Comparison of ENCODE assay signal across 26 cellular contexts in the genomic region with DNA sequence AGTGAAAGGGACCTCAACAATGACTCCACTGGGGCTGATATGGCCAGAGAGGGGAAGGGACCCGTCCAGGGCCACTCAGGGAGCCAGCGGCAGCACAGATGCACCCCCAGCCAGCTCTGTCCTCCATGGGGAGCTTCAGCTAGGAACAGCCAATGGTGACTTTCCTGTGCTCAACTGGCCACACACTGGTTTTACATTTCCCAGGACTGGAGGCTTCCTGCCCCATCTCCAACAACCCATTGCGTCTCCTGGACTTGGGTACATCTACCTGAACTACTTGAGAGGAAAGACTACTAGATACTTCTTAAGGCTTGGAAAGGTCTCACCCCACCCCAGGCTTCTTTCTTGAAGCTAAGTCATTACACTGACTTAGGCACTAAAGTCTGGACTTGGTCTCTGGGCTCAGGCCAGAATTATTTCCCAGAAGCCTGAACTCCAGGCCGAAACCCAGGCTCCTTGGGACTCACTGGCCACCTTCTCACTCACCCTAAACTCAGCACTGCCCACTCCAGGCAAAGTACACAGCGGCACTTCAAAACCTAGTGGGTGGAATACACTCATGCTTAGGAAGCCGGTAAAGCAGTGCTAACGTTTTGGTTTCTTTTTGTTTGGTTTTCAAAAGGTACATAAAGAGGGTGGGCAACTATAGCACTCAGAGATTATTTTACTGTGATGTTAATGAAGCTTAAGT. TPM values are rescaled to one million over a fixed set of nuclear protein-coding genes. Genes with fewer than 3 reads are reported as not detected.
DNase-seq lines count a peak whose midpoint lies in the region; ATAC-seq, FAIRE-seq and TF ChIP-seq lines count a peak whose summit lies in the region.
"Had no signal": no experiment of that assay in that cellular context is flagged by ENCODE, and none has a peak within 500 bp of the region (broad histone marks: within the 10 kb centered on the region; RNA-seq: fewer than 3 reads in every experiment).

No MANE protein-coding gene starts in this region.

- no peak for TF ChIP-seq POLR2A in HepG2 (IDR thresholded peaks at IDR 0.05; ENCODE audit: insufficient read depth in 1 of 2, low read depth in 2 of 2, low read length in 2 of 2)

- H3K4me1 Mint-ChIP-seq in activated T-helper 17 cell treated with anti-CD3 and anti-CD28 coated beads, Interleukin-2, amount 50 U/mL, for 72 hours, result peaks cover 4% of the 10 kb centered on the region

- TF ChIP-seq EP300 in HepG2 (IDR thresholded peaks at IDR 0.05; ENCODE audit: low read depth in 2 of 2, low read length in 2 of 2) (no peak), HepG2 (CRISPR knock-in tag; IDR thresholded peaks at IDR 0.05; ENCODE audit: borderline replicate concordance) (no peak)

- H3K9me3 ChIP-seq in HepG2 (ENCODE audit: low read length) (no peaks in the 10 kb centered on the region), thoracic aorta (no peaks in the 10 kb centered on the region), PC-3 (ENCODE audit: low read length) (no peaks in the 10 kb centered on the region)
- H3K9me3 ChIP-seq: psoas muscle had no signal

- H3K9ac ChIP-seq in HepG2 (ENCODE audit: insufficient read depth, low read depth, low read length), result no peak overlapping the region
- no peak overlapping the region for H3K9ac ChIP-seq in PC-3 (ENCODE audit: low read length)

- DNase-seq in NCI-H2171 treated with DMSO at 0.1 percent for 48 hours (lab: John Stamatoyannopoulos, UW) (peak; percentile 55), NCI-H2171 (lab: John Stamatoyannopoulos, UW) (no peak), HepG2 (ENCODE audit: low spot score) (no peak), thoracic aorta (ENCODE audit: low spot score) (no peak), PC-3 (no peak)
- DNase-seq: activated CD4-positive, alpha-beta T cell treated with anti-CD3 and anti-CD28 coated beads, Interleukin-2, amount 50 U/mL, for 48 hours; activated naive CD4-positive, alpha-beta T cell; hippocampal formation; MM.1S; naive thymus-derived CD4-positive, alpha-beta T cell; NCI-H187; NCI-H526; psoas muscle; SHP77 treated with DMSO at 0.1 percent for 48 hours; small intestine; stimulated activated CD4-positive, alpha-beta T cell treated with anti-CD3 and anti-CD28 coated beads, Interleukin-2, amount 100 ng/mL, for 48 hours; stimulated activated naive CD8-positive, alpha-beta T cell treated with anti-CD3 and anti-CD28 coated beads, Interleukin-15, amount 100 ng/mL, for 72 hours had no signal

- H3K4me3 ChIP-seq in HepG2 (replicated peaks in 1 of 3; ENCODE audit: insufficient read depth in 1 of 3, low read depth in 2 of 3, low read length in 3 of 3) (no peak overlapping the region), thoracic aorta (peak overlapping the region; percentile 77), PC-3 (ENCODE audit: low read length) (no peak overlapping the region)
- H3K4me3 ChIP-seq: psoas muscle had no signal

- no TSS peak for BruUV-seq in HepG2 (replicated peaks; lab: Mats Ljungman, UMichigan)
- BruUV-seq in PC-3 (replicated peaks; lab: Mats Ljungman, UMichigan), result no TSS peak

- no peak for TF ChIP-seq RAD21 in HepG2 (CRISPR knock-in tag; IDR thresholded peaks at IDR 0.05)

- H3K4me2 ChIP-seq in HepG2 (ENCODE audit: low read depth, low read length) (peak overlapping the region; percentile 36; the same call in 1 of the 2 replicates), PC-3 (ENCODE audit: low read length) (no peak overlapping the region)

- H3K27me3 ChIP-seq in HepG2 (ENCODE audit: control insufficient read depth in 1 of 2, insufficient read depth in 2 of 2, low read length in 2 of 2) (peaks cover 1 to 58% of the 10 kb centered on the region in 2 experiments; a peak in 4 of 5 replicates), thoracic aorta (replicated peaks; ENCODE audit: insufficient read depth) (no peaks in the 10 kb centered on the region), PC-3 (ENCODE audit: low read length) (peaks cover 27% of the 10 kb centered on the region)

- in situ Hi-C loops in HepG2 (cut with HindIII; ENCODE audit: extremely low pct_ligation_motif_present, low pct_unique_long_range_greater_than_20kb), result no loop called here

- POLR2A ChIA-PET in HepG2 (lab: Yijun Ruan, JAX), result no interaction called here
- POLR2A ChIA-PET in PC-3 (lab: Charles Lee; ENCODE audit: unreplicated experiment), result no interaction called here

- H3K4me1 ChIP-seq in HepG2 (ENCODE audit: insufficient read depth, low read length) (peaks cover 32% of the 10 kb centered on the region), thoracic aorta (ENCODE audit: control insufficient read depth in 1 of 2, low read depth in 2 of 2) (peaks cover 4 to 34% of the 10 kb centered on the region in 2 donors), PC-3 (ENCODE audit: insufficient read depth, low read length) (no peaks in the 10 kb centered on the region)

- ATAC-seq in activated T-helper 17 cell treated with anti-CD3 and anti-CD28 coated beads, Interleukin-2, amount 50 U/mL, for 72 hours (replicated peaks), result no peak
- peak; percentile 32; the same call in 2 of the 3 replicates for ATAC-seq in HepG2
- ATAC-seq in thoracic aorta (ENCODE audit: insufficient number of reproducible peaks, low FRiP score, low read depth), result no peak
- ATAC-seq in PC-3, result no peak
- ATAC-seq in HG03025 (IDR thresholded peaks at IDR 0.05; ENCODE audit: low FRiP score, unreplicated experiment), result no peak
- ATAC-seq in HG03139 (IDR thresholded peaks at IDR 0.05; ENCODE audit: unreplicated experiment), result no peak
- ATAC-seq: HCT116; naive thymus-derived CD4-positive, alpha-beta T cell; psoas muscle; stimulated activated naive CD8-positive, alpha-beta T cell treated with anti-CD3 and anti-CD28 coated beads, Interleukin-15, amount 100 ng/mL, for 72 hours had no signal

- H3K79me2 ChIP-seq in HepG2 (ENCODE audit: insufficient read depth, low read length), result no peaks in the 10 kb centered on the region
- no peaks in the 10 kb centered on the region for H3K79me2 ChIP-seq in PC-3 (ENCODE audit: low read length)

- H3K36me3 ChIP-seq in HepG2 (replicated peaks in 1 of 2; ENCODE audit: control insufficient read depth in 1 of 2, insufficient read depth in 2 of 2, low read length in 2 of 2) (no peaks in the 10 kb centered on the region), thoracic aorta (no peaks in the 10 kb centered on the region), PC-3 (ENCODE audit: low read depth, low read length) (no peaks in the 10 kb centered on the region)

- H3K9me2 ChIP-seq in PC-3 (replicated peaks; ENCODE audit: low read length), result no peaks in the 10 kb centered on the region

- H3K4me3 Mint-ChIP-seq in activated T-helper 17 cell treated with anti-CD3 and anti-CD28 coated beads, Interleukin-2, amount 50 U/mL, for 72 hours, result peak overlapping the region; percentile 56
- H3K4me3 Mint-ChIP-seq: memory B cell; T-helper 1 cell treated with Interleukin-12 subunit alpha and Interleukin-12 subunit beta and Interleukin-4 antibody, amounts not matched to agents 30 μg/mL and 1 μg/mL, for 36 hours had no signal

- no peaks in the 10 kb centered on the region for H4K20me1 ChIP-seq in HepG2 (ENCODE audit: insufficient read depth, low read length)
- H4K20me1 ChIP-seq in PC-3 (ENCODE audit: low read length), result no peaks in the 10 kb centered on the region

- H3F3A ChIP-seq in PC-3 (ENCODE audit: low read length, unreplicated experiment), result no peaks in the 10 kb centered on the region

- intact Hi-C loops in HepG2 (cut with micrococcal nuclease; ENCODE audit: unreplicated experiment), result no loop called here
- intact Hi-C loops in PC-3 (cut with micrococcal nuclease), result no loop called here

- H3K27ac ChIP-seq in HepG2 (ENCODE audit: extremely low read length, insufficient read depth, low read length) (no peak overlapping the region), thoracic aorta (peak overlapping the region in 1 of 2 donors; percentile 76), PC-3 (ENCODE audit: low read length) (no peak overlapping the region)
- H3K27ac ChIP-seq: psoas muscle had no signal

- TF ChIP-seq CTCF in HepG2 (CRISPR knock-in tag; IDR thresholded peaks at IDR 0.05) (no peak), thoracic aorta (IDR thresholded peaks at IDR 0.05) (no peak), PC-3 (conservative IDR thresholded peaks at IDR 0.05; ENCODE audit: low read depth, low read length) (no peak)

- H3K36me3 Mint-ChIP-seq in activated T-helper 17 cell treated with anti-CD3 and anti-CD28 coated beads, Interleukin-2, amount 50 U/mL, for 72 hours (ENCODE audit: low read depth), result no peaks in the 10 kb centered on the region
- H3K36me3 Mint-ChIP-seq: IgD-negative memory B cell; memory B cell; naive thymus-derived CD4-positive, alpha-beta T cell had no signal

- WGBS in HepG2 (ENCODE audit: low lambda C conversion rate), result 26% methylated on average over 5 of the region's 7 CpGs

- no peak for FAIRE-seq in HepG2 (lab: Jason Lieb, UNC)
- FAIRE-seq: colon, GM12891, small intestine had no signal

- H3K9me3 Mint-ChIP-seq in activated T-helper 17 cell treated with anti-CD3 and anti-CD28 coated beads, Interleukin-2, amount 50 U/mL, for 72 hours, result no peaks in the 10 kb centered on the region
- H3K9me3 Mint-ChIP-seq: IgD-negative memory B cell; memory B cell; naive thymus-derived CD4-positive, alpha-beta T cell; stimulated activated naive CD8-positive, alpha-beta T cell treated with anti-CD3 and anti-CD28 coated beads, Interleukin-15, amount 100 ng/mL, for 72 hours; T-helper 1 cell treated with Interleukin-12 subunit alpha and Interleukin-12 subunit beta and Interleukin-4 antibody, amounts not matched to agents 30 μg/mL and 1 μg/mL, for 36 hours had no signal

- CTCF ChIA-PET in HepG2 (lab: Yijun Ruan, JAX; ENCODE audit: low intra/inter-chr PET ratio, low total read pairs), result no interaction called here
- CTCF ChIA-PET in PC-3 (lab: Charles Lee), result no interaction called here

- no peak overlapping the region for H3K27ac Mint-ChIP-seq in activated T-helper 17 cell treated with anti-CD3 and anti-CD28 coated beads, Interleukin-2, amount 50 U/mL, for 72 hours
- H3K27ac Mint-ChIP-seq: IgD-negative memory B cell; memory B cell; naive thymus-derived CD4-positive, alpha-beta T cell; stimulated activated naive CD8-positive, alpha-beta T cell treated with anti-CD3 and anti-CD28 coated beads, Interleukin-15, amount 100 ng/mL, for 72 hours; T-helper 1 cell treated with Interleukin-12 subunit alpha and Interleukin-12 subunit beta and Interleukin-4 antibody, amounts not matched to agents 30 μg/mL and 1 μg/mL, for 36 hours had no signal

- H2AFZ ChIP-seq in HepG2 (ENCODE audit: low read length) (no peak overlapping the region), PC-3 (ENCODE audit: low read length) (no peak overlapping the region)

- H3K27me3 Mint-ChIP-seq in activated T-helper 17 cell treated with anti-CD3 and anti-CD28 coated beads, Interleukin-2, amount 50 U/mL, for 72 hours, result peaks cover 46% of the 10 kb centered on the region

RNA-seq across cellular contexts. Expression of gene IGFBPL1, which starts 1.6 kb away (rescaled TPM):
- not detected for total RNA-seq in activated T-helper 17 cell treated with anti-CD3 and anti-CD28 coated beads, Interleukin-2, amount 50 U/mL, for 72 hours
- total RNA-seq in HepG2 (2016; rRNA removed; fragmentation: Illumina TruSeq; extraction: Trizol) (0.24 and 0.44 TPM in 2 replicates), thoracic aorta (10 to 100 TPM; 16.6 to 34.0 TPM), PC-3 (2014; rRNA removed) (0.66 TPM in 1 of 2 replicates, not detected in the other)
- not detected in 2 replicates for total RNA-seq in HepG2 (2016; cell fraction: cytosol; rRNA removed; fragmentation: Illumina TruSeq; extraction: Trizol; ENCODE audit: low read depth)
- 0.24 TPM in 1 of 2 replicates, not detected in the other for total RNA-seq in HepG2 (2016; cell fraction: insoluble cytoplasmic fraction; rRNA removed; fragmentation: Illumina TruSeq; extraction: Trizol)
- total RNA-seq in HepG2 (2016; cell fraction: membrane; rRNA removed; fragmentation: Illumina TruSeq; extraction: Trizol), result not detected in 2 replicates
- total RNA-seq in HepG2 (2016; cell fraction: nucleus; rRNA removed; fragmentation: Illumina TruSeq; extraction: Trizol), result not detected in 2 replicates
- 0.07 TPM in 1 of 2 replicates, not detected in the other for polyA plus RNA-seq in HepG2 (2011; rRNA removed)
- 0.12 TPM in 1 of 2 replicates, not detected in the other for polyA plus RNA-seq in HepG2 (2011; cell fraction: cytosol; rRNA removed)
- polyA plus RNA-seq in HepG2 (2011; cell fraction: nucleus; rRNA removed), result not detected in 2 replicates
- not detected in 2 replicates for polyA plus RNA-seq in HepG2 (2012)
- polyA plus RNA-seq in HepG2 (2016; cell fraction: cytosol; fragmentation: Illumina TruSeq; extraction: Trizol; ENCODE audit: low read depth), result not detected in 2 replicates
- polyA plus RNA-seq in HepG2 (2016; cell fraction: insoluble cytoplasmic fraction; fragmentation: Illumina TruSeq; extraction: Trizol; ENCODE audit: low read depth), result not detected in 2 replicates
- not detected in 2 replicates for polyA plus RNA-seq in HepG2 (2016; cell fraction: membrane; fragmentation: Illumina TruSeq; extraction: Trizol; ENCODE audit: low read depth)
- not detected in 2 replicates for polyA plus RNA-seq in HepG2 (2016; cell fraction: nucleus; fragmentation: Illumina TruSeq; extraction: Trizol; ENCODE audit: insufficient read depth, low read depth)
- polyA minus RNA-seq in HepG2 (2011; rRNA and poly(A)+ RNA removed; ENCODE audit: low replicate concordance), result not detected in 2 replicates
- polyA minus RNA-seq in HepG2 (2011; cell fraction: cytosol; rRNA and poly(A)+ RNA removed), result not detected in 2 replicates
- not detected in 2 replicates for polyA minus RNA-seq in HepG2 (2011; cell fraction: nucleus; rRNA and poly(A)+ RNA removed)
- total RNA-seq: naive thymus-derived CD4-positive, alpha-beta T cell had no signal
- polyA plus RNA-seq: IgD-negative memory B cell; naive thymus-derived CD4-positive, alpha-beta T cell had no signal

RNA-seq across cellular contexts. Expression of gene ALDH1B1, which starts 30.2 kb away (rescaled TPM):
- total RNA-seq in activated T-helper 17 cell treated with anti-CD3 and anti-CD28 coated beads, Interleukin-2, amount 50 U/mL, for 72 hours, result 10 to 100 TPM; 15.6 to 29.1 TPM
- total RNA-seq in HepG2 (2016; rRNA removed; fragmentation: Illumina TruSeq; extraction: Trizol) (125 and 159 TPM in 2 replicates), thoracic aorta (100 to 1,000 TPM; 195 to 229 TPM), PC-3 (2014; rRNA removed) (28.6 and 29.0 TPM in 2 replicates)
- 11.5 TPM in 2 replicates for total RNA-seq in HepG2 (2016; cell fraction: cytosol; rRNA removed; fragmentation: Illumina TruSeq; extraction: Trizol; ENCODE audit: low read depth)
- 126 and 146 TPM in 2 replicates for total RNA-seq in HepG2 (2016; cell fraction: insoluble cytoplasmic fraction; rRNA removed; fragmentation: Illumina TruSeq; extraction: Trizol)
- 48.8 and 50.7 TPM in 2 replicates for total RNA-seq in HepG2 (2016; cell fraction: membrane; rRNA removed; fragmentation: Illumina TruSeq; extraction: Trizol)
- total RNA-seq in HepG2 (2016; cell fraction: nucleus; rRNA removed; fragmentation: Illumina TruSeq; extraction: Trizol), result 50.9 and 56.2 TPM in 2 replicates
- 45.1 and 49.5 TPM in 2 replicates for polyA plus RNA-seq in HepG2 (2011; rRNA removed)
- 39.2 and 42.4 TPM in 2 replicates for polyA plus RNA-seq in HepG2 (2011; cell fraction: cytosol; rRNA removed)
- 15.7 and 19.6 TPM in 2 replicates for polyA plus RNA-seq in HepG2 (2011; cell fraction: nucleus; rRNA removed)
- 51.6 and 52.8 TPM in 2 replicates for polyA plus RNA-seq in HepG2 (2012)
- 7.5 and 7.7 TPM in 2 replicates for polyA plus RNA-seq in HepG2 (2016; cell fraction: cytosol; fragmentation: Illumina TruSeq; extraction: Trizol; ENCODE audit: low read depth)
- 131 and 144 TPM in 2 replicates for polyA plus RNA-seq in HepG2 (2016; cell fraction: insoluble cytoplasmic fraction; fragmentation: Illumina TruSeq; extraction: Trizol; ENCODE audit: low read depth)
- 23.3 and 23.6 TPM in 2 replicates for polyA plus RNA-seq in HepG2 (2016; cell fraction: membrane; fragmentation: Illumina TruSeq; extraction: Trizol; ENCODE audit: low read depth)
- polyA plus RNA-seq in HepG2 (2016; cell fraction: nucleus; fragmentation: Illumina TruSeq; extraction: Trizol; ENCODE audit: insufficient read depth, low read depth), result 57.5 and 58.3 TPM in 2 replicates
- polyA minus RNA-seq in HepG2 (2011; rRNA and poly(A)+ RNA removed; ENCODE audit: low replicate concordance), result 58.5 and 119 TPM in 2 replicates
- 51.9 and 56.8 TPM in 2 replicates for polyA minus RNA-seq in HepG2 (2011; cell fraction: cytosol; rRNA and poly(A)+ RNA removed)
- polyA minus RNA-seq in HepG2 (2011; cell fraction: nucleus; rRNA and poly(A)+ RNA removed), result 20.2 and 23.6 TPM in 2 replicates

Comparison
In these comparisons a context has a peak if more than half of its experiments do, and no peak if none do; other contexts are left out.
1. RNA of gene IGFBPL1, which starts 1.6 kb away (total RNA-seq): 16.6 to 34.0 TPM in thoracic aorta; 0.66 TPM in PC-3, 0.24 to 0.44 TPM in HepG2 and not detected in activated T-helper 17 cell treated with anti-CD3 and anti-CD28 coated beads, Interleukin-2, amount 50 U/mL, for 72 hours; every median in the first group is over 10 times any median in the second.